In genomic region chr11:78764946-78765345, GRCh38 we compare ENCODE assay signal across 10 cellular contexts.
"Had no signal": no experiment of that assay in that cellular context is flagged by ENCODE, and none has a peak within 500 bp of the region (broad histone marks: within the 10 kb centered on the region; RNA-seq: fewer than 3 reads in every experiment).

No MANE protein-coding gene starts in this region.

- FAIRE-seq: HepG2 had no signal

- H2AFZ ChIP-seq: GM23248 had no signal

- H3K27ac Mint-ChIP-seq: HFFc6, IgD-negative memory B cell had no signal

- H3K27ac ChIP-seq: GM23248, HL-60 had no signal

- H3K9me3 ChIP-seq: HAP-1 had no signal

- ATAC-seq: HCT116, HepG2 had no signal

- H3K4me1 ChIP-seq: HAP-1 had no signal

- H3K4me1 Mint-ChIP-seq: IgD-negative memory B cell had no signal

- H3K9ac ChIP-seq: GM23248 had no signal

- H3K36me3 Mint-ChIP-seq: IgD-negative memory B cell had no signal

- H3K36me3 ChIP-seq: HAP-1 had no signal

- DNase-seq: GM23248, GOT3, H7, HFFc6, KBM-7 had no signal

- H3K4me3 Mint-ChIP-seq: HFFc6, IgD-negative memory B cell had no signal

- H3K4me3 ChIP-seq: GM23248, HAP-1 had no signal

- H3K9me3 Mint-ChIP-seq: HFFc6, IgD-negative memory B cell had no signal
